ENCODE assay signal across 19 cellular contexts in genomic region chr7:35865287-35865686, GRCh38.
"Had no signal": no experiment of that assay in that cellular context is flagged by ENCODE, and none has a peak within 500 bp of the region (broad histone marks: within the 10 kb centered on the region; RNA-seq: fewer than 3 reads in every experiment).

No MANE protein-coding gene starts in this region.

- H3K9me3 Mint-ChIP-seq: dendritic cell treated with granulocyte-macrophage colony-stimulating factor and Interleukin-4, amounts not matched to agents 40 ng/mL and 50 ng/mL, for 4 days; effector memory CD8-positive, alpha-beta T cell had no signal

- H3K4me3 ChIP-seq: esophagus muscularis mucosa, right atrium auricular region, sigmoid colon, skin epidermis, uterus had no signal

- H3K27ac Mint-ChIP-seq: dendritic cell treated with granulocyte-macrophage colony-stimulating factor and Interleukin-4, amounts not matched to agents 40 ng/mL and 50 ng/mL, for 4 days had no signal

- H3K36me3 ChIP-seq: uterus had no signal

- H3K27me3 Mint-ChIP-seq: dendritic cell treated with granulocyte-macrophage colony-stimulating factor and Interleukin-4, amounts not matched to agents 40 ng/mL and 50 ng/mL, for 4 days; effector memory CD8-positive, alpha-beta T cell; naive B cell had no signal

- ATAC-seq: effector memory CD8-positive, alpha-beta T cell; foreskin keratinocyte; left lobe of liver had no signal

- H3K4me3 Mint-ChIP-seq: dendritic cell treated with granulocyte-macrophage colony-stimulating factor and Interleukin-4, amounts not matched to agents 40 ng/mL and 50 ng/mL, for 4 days; effector memory CD8-positive, alpha-beta T cell; naive B cell had no signal

- H3K27ac ChIP-seq: epithelial cell of prostate, esophagus muscularis mucosa, foreskin keratinocyte, neutrophil, right atrium auricular region, sigmoid colon, skin epidermis, uterus had no signal

- DNase-seq: cerebellar nuclear complex; effector memory CD8-positive, alpha-beta T cell; foreskin keratinocyte; kidney glomerular epithelial cell; mammary epithelial cell; naive B cell; posterior cingulate gyrus; sigmoid colon; stimulated activated CD4-positive, alpha-beta T cell treated with anti-CD3 and anti-CD28 coated beads, Interleukin-12 subunit alpha, Interleukin-12 subunit beta, amount 100 ng/mL, for 4 hours; stimulated activated naive CD4-positive, alpha-beta T cell treated with Interleukin-2 at 50 U/mL for 16 hours; trophoblast cell; uterus had no signal

- H3K4me1 ChIP-seq: foreskin keratinocyte had no signal

- H3K9me3 ChIP-seq: esophagus muscularis mucosa, neutrophil, right atrium auricular region, sigmoid colon, uterus had no signal
